13 cellular contexts compared by ENCODE assay signal in the genomic region with DNA sequence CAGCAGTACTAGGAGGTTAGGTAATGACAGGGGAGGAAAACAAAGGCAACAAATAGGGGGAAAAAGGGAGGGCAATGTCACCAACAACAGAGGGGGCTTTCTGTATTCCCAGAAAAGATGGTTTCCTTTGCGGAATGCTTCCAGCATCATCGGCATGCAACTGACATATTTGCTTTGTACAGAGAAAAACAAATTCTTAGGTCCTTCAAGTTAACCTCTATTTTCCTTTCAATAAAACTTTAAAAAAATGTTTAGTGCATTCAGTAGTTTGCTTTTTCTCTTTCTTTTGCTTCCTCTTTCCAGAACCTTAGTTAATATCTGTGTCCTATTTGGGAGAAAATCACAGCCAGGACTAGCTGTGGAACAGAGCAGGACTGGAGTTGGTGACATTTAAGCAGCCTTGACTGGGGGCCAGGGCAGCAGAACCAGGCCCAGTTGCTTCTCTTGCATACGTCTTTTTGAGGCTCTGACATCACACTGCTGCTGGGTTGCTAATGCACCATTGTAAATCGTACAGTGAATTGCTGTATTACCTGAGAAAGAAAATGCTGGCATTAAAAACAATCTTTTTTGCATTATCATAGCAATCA.
A peak's percentile ranks its signal among the peaks of the same experiment; 100 is the strongest.
DNase-seq lines count a peak whose midpoint lies in the region; ATAC-seq and TF ChIP-seq lines count a peak whose summit lies in the region.
"Had no signal": no experiment of that assay in that cellular context is flagged by ENCODE, and none has a peak within 500 bp of the region (broad histone marks: within the 10 kb centered on the region; RNA-seq: fewer than 3 reads in every experiment).

No MANE protein-coding gene starts in this region.

- H3K4me3 ChIP-seq in iPS-18a (ENCODE audit: low read length), result peak overlapping the region; percentile 68
- H3K4me3 ChIP-seq in smooth muscle cell, result peak overlapping the region; percentile 85

- H3K4me1 ChIP-seq in iPS-18a (ENCODE audit: control insufficient read depth, low read depth, low read length), result peaks cover 18% of the 10 kb centered on the region
- peaks cover 13% of the 10 kb centered on the region for H3K4me1 ChIP-seq in smooth muscle cell (ENCODE audit: low read depth)

- H3K9ac ChIP-seq in iPS-18a (ENCODE audit: low read length) (peak overlapping the region; percentile 69), smooth muscle cell (ENCODE audit: low read depth) (no peak overlapping the region)

- H3K27me3 Mint-ChIP-seq in activated CD8-positive, alpha-beta T cell treated with anti-CD3 and anti-CD28 coated beads for 36 hours, result peaks cover 34% of the 10 kb centered on the region
- H3K27me3 Mint-ChIP-seq in activated CD8-positive, alpha-beta T cell treated with anti-CD3 and anti-CD28 coated beads, Interleukin-2, amount 10 ng/mL, durations not matched to agents 7 days and 5 days (ENCODE audit: low read depth), result peaks cover 47% of the 10 kb centered on the region
- H3K27me3 Mint-ChIP-seq in activated B cell treated with CpG ODN at 0.5 μM for 24 hours, result peaks cover 36% of the 10 kb centered on the region

- H3K4me2 ChIP-seq in smooth muscle cell, result peak overlapping the region; percentile 97

- H3K27me3 ChIP-seq in iPS-18a (ENCODE audit: control insufficient read depth, insufficient read depth, low read length) (no peaks in the 10 kb centered on the region), smooth muscle cell (ENCODE audit: low read depth) (no peaks in the 10 kb centered on the region)

- intact Hi-C loops in activated CD8-positive, alpha-beta T cell treated with anti-CD3 and anti-CD28 coated beads for 36 hours (cut with micrococcal nuclease), result no loop called here
- intact Hi-C loops in activated B cell treated with CpG ODN at 0.5 μM for 24 hours (cut with micrococcal nuclease), result no loop called here

- H3K79me2 ChIP-seq in smooth muscle cell (ENCODE audit: low read depth), result no peaks in the 10 kb centered on the region

- ATAC-seq in activated CD8-positive, alpha-beta T cell treated with anti-CD3 and anti-CD28 coated beads for 36 hours, result no peak
- ATAC-seq in activated CD8-positive, alpha-beta T cell treated with anti-CD3 and anti-CD28 coated beads, Interleukin-2, amount 10 ng/mL, durations not matched to agents 7 days and 5 days, result no peak
- no peak for ATAC-seq in activated B cell treated with CpG ODN at 0.5 μM for 24 hours (ENCODE audit: low read depth)
- ATAC-seq in HG03039 (IDR thresholded peaks at IDR 0.05; ENCODE audit: unreplicated experiment), result no peak
- ATAC-seq: sciatic nerve had no signal

- peaks cover 12% of the 10 kb centered on the region for H3F3A ChIP-seq in smooth muscle cell (ENCODE audit: low read depth)

- no peaks in the 10 kb centered on the region for H4K20me1 ChIP-seq in smooth muscle cell (ENCODE audit: low read depth)

- no peaks in the 10 kb centered on the region for H3K36me3 ChIP-seq in iPS-18a (ENCODE audit: control insufficient read depth, low read depth, low read length)
- H3K36me3 ChIP-seq in smooth muscle cell (ENCODE audit: low read depth), result no peaks in the 10 kb centered on the region
- H3K36me3 ChIP-seq: transverse colon had no signal

- H3K9me3 ChIP-seq in iPS-18a (ENCODE audit: control insufficient read depth, low read depth, low read length) (no peaks in the 10 kb centered on the region), smooth muscle cell (replicated peaks; ENCODE audit: low read depth) (no peaks in the 10 kb centered on the region)
- H3K9me3 ChIP-seq: transverse colon had no signal

- CTCF ChIA-PET in activated CD8-positive, alpha-beta T cell treated with anti-CD3 and anti-CD28 coated beads for 36 hours (lab: Charles Lee), result no interaction called here
- CTCF ChIA-PET in activated CD8-positive, alpha-beta T cell treated with anti-CD3 and anti-CD28 coated beads, Interleukin-2, amount 10 ng/mL, durations not matched to agents 7 days and 5 days (lab: Charles Lee), result no interaction called here
- CTCF ChIA-PET in activated B cell treated with CpG ODN at 0.5 μM for 24 hours (lab: Charles Lee), result no interaction called here

- H3K27ac ChIP-seq in iPS-18a (ENCODE audit: low read length) (peak overlapping the region; percentile 11), smooth muscle cell (ENCODE audit: low read depth) (no peak overlapping the region)
- H3K27ac ChIP-seq: transverse colon had no signal

- no peak for DNase-seq in activated CD8-positive, alpha-beta T cell treated with anti-CD3 and anti-CD28 coated beads for 36 hours
- no peak for DNase-seq in activated CD8-positive, alpha-beta T cell treated with anti-CD3 and anti-CD28 coated beads, Interleukin-2, amount 10 ng/mL, durations not matched to agents 7 days and 5 days
- no peak for DNase-seq in activated B cell treated with CpG ODN at 0.5 μM for 24 hours
- DNase-seq in smooth muscle cell (lab: John Stamatoyannopoulos, UW; ENCODE audit: unreplicated experiment), result no peak
- no peak for DNase-seq in activated effector memory CD4-positive, alpha-beta T cell treated with anti-CD3 and anti-CD28 coated beads, Interleukin-2, amount 50 U/mL, for 16 hours
- DNase-seq in ecto neural progenitor cell (ENCODE audit: low spot score), result no peak
- DNase-seq: activated CD4-positive, CD25-positive, alpha-beta regulatory T cell treated with anti-CD3 and anti-CD28 coated beads, Interleukin-2, amount 50 U/mL, for 72 hours; MV-4-11; NCI-H748 treated with DMSO at 0.1 percent for 48 hours; transverse colon had no signal

- no peak overlapping the region for H3K27ac Mint-ChIP-seq in activated CD8-positive, alpha-beta T cell treated with anti-CD3 and anti-CD28 coated beads for 36 hours
- H3K27ac Mint-ChIP-seq in activated CD8-positive, alpha-beta T cell treated with anti-CD3 and anti-CD28 coated beads, Interleukin-2, amount 10 ng/mL, durations not matched to agents 7 days and 5 days, result no peak overlapping the region
- no peak overlapping the region for H3K27ac Mint-ChIP-seq in activated B cell treated with CpG ODN at 0.5 μM for 24 hours

- no peaks in the 10 kb centered on the region for H3K36me3 Mint-ChIP-seq in activated CD8-positive, alpha-beta T cell treated with anti-CD3 and anti-CD28 coated beads for 36 hours (ENCODE audit: low read depth)
- no peaks in the 10 kb centered on the region for H3K36me3 Mint-ChIP-seq in activated CD8-positive, alpha-beta T cell treated with anti-CD3 and anti-CD28 coated beads, Interleukin-2, amount 10 ng/mL, durations not matched to agents 7 days and 5 days (ENCODE audit: low read depth)
- no peaks in the 10 kb centered on the region for H3K36me3 Mint-ChIP-seq in activated B cell treated with CpG ODN at 0.5 μM for 24 hours (ENCODE audit: low read depth)

- POLR2A ChIA-PET in activated CD8-positive, alpha-beta T cell treated with anti-CD3 and anti-CD28 coated beads for 36 hours (lab: Charles Lee), result interaction anchor here (0.8 kb wide), 1 partner anchor 269 kb away, joined by 6 read pairs; no protein-coding TSS in a partner anchor
- POLR2A ChIA-PET in activated CD8-positive, alpha-beta T cell treated with anti-CD3 and anti-CD28 coated beads, Interleukin-2, amount 10 ng/mL, durations not matched to agents 7 days and 5 days (lab: Charles Lee), result no interaction called here
- POLR2A ChIA-PET in activated B cell treated with CpG ODN at 0.5 μM for 24 hours (lab: Charles Lee), result no interaction called here

- peaks cover 4% of the 10 kb centered on the region for H3K4me1 Mint-ChIP-seq in activated CD8-positive, alpha-beta T cell treated with anti-CD3 and anti-CD28 coated beads for 36 hours (ENCODE audit: low read depth)
- peaks cover 10% of the 10 kb centered on the region for H3K4me1 Mint-ChIP-seq in activated CD8-positive, alpha-beta T cell treated with anti-CD3 and anti-CD28 coated beads, Interleukin-2, amount 10 ng/mL, durations not matched to agents 7 days and 5 days (ENCODE audit: low read depth)
- peaks cover 14% of the 10 kb centered on the region for H3K4me1 Mint-ChIP-seq in activated B cell treated with CpG ODN at 0.5 μM for 24 hours

- peak overlapping the region; percentile 53 for H3K4me3 Mint-ChIP-seq in activated CD8-positive, alpha-beta T cell treated with anti-CD3 and anti-CD28 coated beads for 36 hours
- H3K4me3 Mint-ChIP-seq in activated CD8-positive, alpha-beta T cell treated with anti-CD3 and anti-CD28 coated beads, Interleukin-2, amount 10 ng/mL, durations not matched to agents 7 days and 5 days, result no peak overlapping the region
- peak overlapping the region; percentile 64 for H3K4me3 Mint-ChIP-seq in activated B cell treated with CpG ODN at 0.5 μM for 24 hours

- TF ChIP-seq CTCF in activated CD8-positive, alpha-beta T cell treated with anti-CD3 and anti-CD28 coated beads for 36 hours (IDR thresholded peaks at IDR 0.05), result no peak
- TF ChIP-seq CTCF in activated B cell treated with CpG ODN at 0.5 μM for 24 hours (IDR thresholded peaks at IDR 0.05) (no peak), smooth muscle cell (IDR thresholded peaks at IDR 0.05; ENCODE audit: borderline replicate concordance, insufficient read depth, poor library complexity, severe bottlenecking) (no peak)

- peak overlapping the region; percentile 32 for H2AFZ ChIP-seq in smooth muscle cell (ENCODE audit: low read depth)

- WGBS in smooth muscle cell (ENCODE audit: low lambda C conversion rate), result 61% methylated on average over 4 of the region's 4 CpGs

- H3K9me3 Mint-ChIP-seq in activated CD8-positive, alpha-beta T cell treated with anti-CD3 and anti-CD28 coated beads for 36 hours, result no peaks in the 10 kb centered on the region
- H3K9me3 Mint-ChIP-seq in activated CD8-positive, alpha-beta T cell treated with anti-CD3 and anti-CD28 coated beads, Interleukin-2, amount 10 ng/mL, durations not matched to agents 7 days and 5 days (ENCODE audit: insufficient read depth), result no peaks in the 10 kb centered on the region
- no peaks in the 10 kb centered on the region for H3K9me3 Mint-ChIP-seq in activated B cell treated with CpG ODN at 0.5 μM for 24 hours
